Comparison of ENCODE assay signal across 8 cellular contexts in the genomic region with DNA sequence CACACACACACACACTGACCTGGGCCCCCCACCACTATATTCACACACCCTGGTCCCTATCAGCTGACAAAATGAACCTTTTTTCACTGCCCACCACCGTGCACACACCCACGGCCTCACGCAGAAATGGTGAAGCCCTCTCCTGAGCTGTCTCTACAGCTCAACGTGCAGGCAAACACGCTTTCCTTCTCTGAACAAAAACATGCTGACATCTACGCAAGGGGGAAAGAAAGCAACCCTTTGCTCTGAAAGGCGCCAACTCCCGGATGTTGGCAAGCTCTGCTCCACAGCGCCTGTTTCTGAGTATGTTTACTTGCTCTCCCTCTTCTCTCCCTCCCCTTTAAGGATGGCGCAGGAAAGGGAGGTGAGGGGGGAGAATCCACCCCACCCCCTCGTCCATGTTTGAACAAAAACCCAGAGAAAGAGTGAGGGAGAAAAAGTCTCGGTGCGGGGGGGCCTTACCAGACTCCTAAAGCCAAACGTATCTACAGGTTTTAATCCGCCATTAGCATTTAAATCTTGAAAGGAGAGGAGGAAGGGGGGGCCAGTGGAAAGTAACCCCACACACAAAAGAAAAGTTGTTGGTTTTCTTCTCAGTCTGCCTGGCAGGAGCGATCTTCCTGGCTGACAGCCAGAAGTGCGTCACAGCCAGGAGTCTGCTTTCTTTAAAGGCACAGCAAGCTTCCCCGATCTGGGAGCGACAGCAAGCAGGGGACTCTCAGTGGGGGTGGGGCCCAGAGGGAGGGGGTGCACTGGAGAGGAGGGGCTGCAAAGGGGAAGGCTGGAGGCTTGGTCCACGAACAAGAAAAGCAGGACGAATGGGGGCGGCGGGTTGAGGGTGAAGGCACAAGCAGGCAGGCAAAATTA. TPM values are rescaled to one million over a fixed set of nuclear protein-coding genes. Genes with fewer than 3 reads are reported as not detected.
DNase-seq lines count a peak whose midpoint lies in the region.

No MANE protein-coding gene starts in this region.

- no peak overlapping the region for H3K27ac Mint-ChIP-seq in activated naive CD8-positive, alpha-beta T cell treated with anti-CD3 and anti-CD28 coated beads for 36 hours

- peaks cover 18% of the 10 kb centered on the region for H3K36me3 Mint-ChIP-seq in activated naive CD8-positive, alpha-beta T cell treated with anti-CD3 and anti-CD28 coated beads for 36 hours

- H3K27ac ChIP-seq in Karpas-422 (ENCODE audit: low read length) (no peak overlapping the region), substantia nigra (ENCODE audit: low read depth, low read length, poor library complexity, severe bottlenecking) (peak overlapping the region; percentile 99)

- H3K27me3 ChIP-seq in Karpas-422 (ENCODE audit: low read length) = 0 out of 2 replicates have a peak, but pooled peaks cover 2% of the 10 kb centered on the region

- peaks cover 89% of the 10 kb centered on the region for H4K20me1 ChIP-seq in Karpas-422 (ENCODE audit: insufficient read depth, low read depth, low read length)

- H3K4me1 ChIP-seq in Karpas-422 (ENCODE audit: low read length) = peaks cover 60% of the 10 kb centered on the region

- H3K9ac ChIP-seq in Karpas-422 (ENCODE audit: low read length) = no peak overlapping the region

- H3K36me3 ChIP-seq in Karpas-422 (ENCODE audit: insufficient read depth, low read length) = no peaks in the 10 kb centered on the region

- no peaks in the 10 kb centered on the region for H3K79me2 ChIP-seq in Karpas-422 (ENCODE audit: low read length)

- no peaks in the 10 kb centered on the region for H3K27me3 Mint-ChIP-seq in activated naive CD8-positive, alpha-beta T cell treated with anti-CD3 and anti-CD28 coated beads for 36 hours

- H3K9me2 ChIP-seq in Karpas-422 (replicated peaks; ENCODE audit: insufficient read depth, low read length) = no peaks in the 10 kb centered on the region

- peak overlapping the region; percentile 48 for H3K4me2 ChIP-seq in Karpas-422 (ENCODE audit: low read depth, low read length, poor library complexity, severe bottlenecking)

- peaks cover 38% of the 10 kb centered on the region for H3K4me1 Mint-ChIP-seq in activated naive CD8-positive, alpha-beta T cell treated with anti-CD3 and anti-CD28 coated beads for 36 hours

- H3K4me3 ChIP-seq in Karpas-422 (ENCODE audit: low read length) = peak overlapping the region; percentile 28; the same call in 1 of the 2 replicates

- H3K9me3 ChIP-seq in Karpas-422 (ENCODE audit: low read length) = no peaks in the 10 kb centered on the region

- in situ Hi-C loops in SK-MEL-5 (cut with HindIII; ENCODE audit: low pct_unique_long_range_greater_than_20kb, low sequenced_read_pairs) = no loop called here

- no peak overlapping the region for H2AFZ ChIP-seq in Karpas-422 (ENCODE audit: low read length)

- no peak overlapping the region for H3K4me3 Mint-ChIP-seq in activated naive CD8-positive, alpha-beta T cell treated with anti-CD3 and anti-CD28 coated beads for 36 hours

- no peaks in the 10 kb centered on the region for H3K9me3 Mint-ChIP-seq in activated naive CD8-positive, alpha-beta T cell treated with anti-CD3 and anti-CD28 coated beads for 36 hours

- peak; percentile 99 for DNase-seq in DMS79 treated with DMSO at 0.1 percent for 48 hours (lab: John Stamatoyannopoulos, UW)
- DNase-seq in Karpas-422 = peak; percentile 61
- peak; percentile 98 for DNase-seq in SK-MEL-5 (ENCODE audit: low read depth, low spot score)
- DNase-seq in activated naive CD8-positive, alpha-beta T cell treated with anti-CD3 and anti-CD28 coated beads for 36 hours = peak; percentile 74
- peak; percentile 87 for DNase-seq in glomerular visceral epithelial cell (ENCODE audit: extremely low spot score)
- DNase-seq in nucleus accumbens (lab: John Stamatoyannopoulos, UW) = peak; percentile 65 to 97 (median 91)
- DNase-seq in substantia nigra (lab: John Stamatoyannopoulos, UW) = peak; percentile 57 to 96 (median 89)
- no peak for DNase-seq in SKM-1 treated with dmso at 0.1 percent for 144 hours (lab: John Stamatoyannopoulos, UW; ENCODE audit: unreplicated experiment)

RNA-seq across cellular contexts. Expression of a gene that starts 39.6 kb away (rescaled TPM):
- 29.0 and 45.3 TPM in 2 replicates for total RNA-seq in Karpas-422 (2014; rRNA removed; shearing (Covaris generic); ENCODE audit: low replicate concordance)
- total RNA-seq in SK-MEL-5 (2014; rRNA removed; shearing (Covaris generic)) = 118 and 144 TPM in 2 replicates
- polyA plus RNA-seq in SK-MEL-5 (2015; cell fraction: cytosol; rRNA removed) = 172 and 213 TPM in 2 replicates
- 594 and 717 TPM in 2 replicates for polyA plus RNA-seq in SK-MEL-5 (2015; cell fraction: nucleus; rRNA removed)
- 100 to 1,000 TPM; 120 to 121 TPM for total RNA-seq in activated naive CD8-positive, alpha-beta T cell treated with anti-CD3 and anti-CD28 coated beads for 36 hours

RNA-seq across cellular contexts. Expression of a gene that starts 39.9 kb away (rescaled TPM):
- 2.3 and 4.6 TPM in 2 replicates for total RNA-seq in Karpas-422 (2014; rRNA removed; shearing (Covaris generic); ENCODE audit: low replicate concordance)
- total RNA-seq in SK-MEL-5 (2014; rRNA removed; shearing (Covaris generic)) = 7.7 and 18.3 TPM in 2 replicates
- polyA plus RNA-seq in SK-MEL-5 (2015; cell fraction: cytosol; rRNA removed) = 8.4 and 9.2 TPM in 2 replicates
- 11.7 and 11.9 TPM in 2 replicates for polyA plus RNA-seq in SK-MEL-5 (2015; cell fraction: nucleus; rRNA removed)
- total RNA-seq in activated naive CD8-positive, alpha-beta T cell treated with anti-CD3 and anti-CD28 coated beads for 36 hours = 10 to 100 TPM in 1 of 2 experiments, 1 to 10 TPM in 1; 7.0 to 10.0 TPM

RNA-seq across cellular contexts. Expression of a gene that starts 42.0 kb away (rescaled TPM):
- total RNA-seq in Karpas-422 (2014; rRNA removed; shearing (Covaris generic); ENCODE audit: low replicate concordance) = 5.4 and 6.2 TPM in 2 replicates
- total RNA-seq in SK-MEL-5 (2014; rRNA removed; shearing (Covaris generic)) = 1.6 and 2.6 TPM in 2 replicates
- 1.2 and 1.6 TPM in 2 replicates for polyA plus RNA-seq in SK-MEL-5 (2015; cell fraction: cytosol; rRNA removed)
- polyA plus RNA-seq in SK-MEL-5 (2015; cell fraction: nucleus; rRNA removed) = 30.6 and 39.7 TPM in 2 replicates
- 1 to 10 TPM; 6.9 to 7.4 TPM for total RNA-seq in activated naive CD8-positive, alpha-beta T cell treated with anti-CD3 and anti-CD28 coated beads for 36 hours
